Comparison of ENCODE assay signal across 2 cellular contexts in the genomic region with DNA sequence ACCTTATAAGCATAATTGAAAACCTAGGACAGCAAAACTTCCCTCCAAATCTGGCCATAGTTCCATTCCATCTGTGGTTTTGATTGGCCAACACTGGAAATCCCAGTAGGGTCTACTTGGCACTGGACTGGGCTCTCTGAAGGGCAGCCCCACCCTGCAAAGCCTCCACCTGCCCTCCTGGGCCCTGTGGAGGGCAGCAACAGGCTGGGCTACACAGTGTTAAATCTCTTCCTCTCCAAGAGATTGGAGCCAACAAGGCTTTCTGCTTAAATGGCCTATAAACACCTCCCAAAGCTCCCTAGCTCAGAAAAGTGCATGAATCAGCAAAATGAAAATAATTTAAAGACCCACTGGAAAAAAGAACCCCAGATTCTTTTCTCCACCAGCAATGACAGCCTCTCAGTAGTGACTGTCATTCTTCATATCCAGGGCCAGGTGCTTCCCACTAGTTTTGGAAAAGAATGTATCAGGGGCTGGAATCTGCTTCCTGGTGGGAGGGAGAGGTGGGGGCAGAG.
TF ChIP-seq lines count a peak whose summit lies in the region.

No MANE protein-coding gene starts in this region.

TF ChIP-seq in HepG2, 621 proteins besides CTCF, POLR2A, EP300 and RAD21:
- TF ChIP-seq CC2D1A (CRISPR knock-in tag; IDR thresholded peaks at IDR 0.05) (no peak), MAFF (IDR thresholded peaks at IDR 0.05; ENCODE audit: low read depth, low read length) (peak; percentile 63; the same call in 1 of the 2 replicates), MAFK (conservative IDR thresholded peaks at IDR 0.05 in 1 of 2, IDR thresholded peaks at IDR 0.05 in 1 of 2; ENCODE audit: low read length in 2 of 2) (peak; percentile 66 to 87)

TF ChIP-seq in H1, 55 proteins besides CTCF, POLR2A, EP300 and RAD21:
- TF ChIP-seq MAFK (IDR thresholded peaks at IDR 0.05; ENCODE audit: low read depth, low read length) = peak; percentile 37; the same call in 1 of the 2 replicates
- no peak for TF ChIP-seq E2F6 (IDR thresholded peaks at IDR 0.05)
- TF ChIP-seq TEAD4 (IDR thresholded peaks at IDR 0.05; ENCODE audit: low read depth, low read length) = no peak
